Comparison of ENCODE assay signal across 26 cellular contexts in genomic region chr4:110142461-110142860, GRCh38. TPM values are rescaled to one million over a fixed set of nuclear protein-coding genes. Genes with fewer than 3 reads are reported as not detected.
DNase-seq lines count a peak whose midpoint lies in the region; ATAC-seq, FAIRE-seq and TF ChIP-seq lines count a peak whose summit lies in the region.
"Had no signal": no experiment of that assay in that cellular context is flagged by ENCODE, and none has a peak within 500 bp of the region (broad histone marks: within the 10 kb centered on the region; RNA-seq: fewer than 3 reads in every experiment).

No MANE protein-coding gene starts in this region.

- POLR2A ChIA-PET in GM12878 (lab: Charles Lee) = no interaction called here

- TF ChIP-seq POLR2A in GM12878 (IDR thresholded peaks at IDR 0.05; ENCODE audit: low read depth, low read length) = no peak

- CTCF ChIA-PET in GM12878 (lab: Yijun Ruan, JAX) = no interaction called here

- intact Hi-C loops in GM12878 (cut with micrococcal nuclease; ENCODE audit: unreplicated experiment) (no loop called here), left colon (cut with DNase I, micrococcal nuclease) (no loop called here)

- no peak for FAIRE-seq in GM12878 (lab: Jason Lieb, UNC)
- FAIRE-seq in small intestine (lab: Jason Lieb, UNC) = no peak
- FAIRE-seq: A549, D721Med, GM12891, GM19239, H1 had no signal

- no peak overlapping the region for H2AFZ ChIP-seq in GM12878 (ENCODE audit: control insufficient read depth, low read depth, low read length)
- H2AFZ ChIP-seq: GM23248 had no signal

- no peaks in the 10 kb centered on the region for H3K79me2 ChIP-seq in GM12878 (ENCODE audit: control insufficient read depth, insufficient read depth, low read length)

- in situ Hi-C loops in GM12878 (cut with MboI) = no loop called here

- H3K27me3 ChIP-seq in GM12878 (replicated peaks in 1 of 2; ENCODE audit: control insufficient read depth in 2 of 2, insufficient read depth in 2 of 2, low read length in 1 of 2) = no peaks in the 10 kb centered on the region
- H3K27me3 ChIP-seq in small intestine (ENCODE audit: control insufficient read depth in 2 of 2, insufficient read depth in 2 of 2, low read length in 2 of 2) = no peaks in the 10 kb centered on the region
- H3K27me3 ChIP-seq: BE2C; BLaER1 treated with 17β-estradiol and CSF1 and Interleukin-3, amounts not matched to agents 10 nM and 100 nM had no signal

- ATAC-seq in GM12878 (no peak), left colon (peak; percentile 92)
- ATAC-seq: A549 had no signal

- RAD21 ChIA-PET in GM12878 (lab: Charles Lee; ENCODE audit: unreplicated experiment) = interaction anchor here (0.6 kb wide), 1 partner anchor 148 kb away, joined by 3 read pairs; no protein-coding TSS in a partner anchor

- SMC1A ChIA-PET in GM12878 (lab: Charles Lee; ENCODE audit: uncharacterized antibody, unreplicated experiment) = no interaction called here

- no peak for TF ChIP-seq EP300 in GM12878 (IDR thresholded peaks at IDR 0.05; ENCODE audit: borderline replicate concordance in 1 of 2, control insufficient read depth in 1 of 2, low read depth in 2 of 2, low read length in 2 of 2)

- H4K20me1 ChIP-seq in GM12878 (ENCODE audit: control insufficient read depth, insufficient read depth) = no peaks in the 10 kb centered on the region
- H4K20me1 ChIP-seq: BLaER1 treated with 17β-estradiol and CSF1 and Interleukin-3, amounts not matched to agents 10 nM and 100 nM had no signal

- no peak overlapping the region for H3K4me2 ChIP-seq in GM12878 (ENCODE audit: control insufficient read depth, insufficient read depth)
- H3K4me2 ChIP-seq: A549; BLaER1 treated with 17β-estradiol and CSF1 and Interleukin-3, amounts not matched to agents 10 nM and 100 nM had no signal

- H3K36me3 ChIP-seq in GM12878 (ENCODE audit: control insufficient read depth in 2 of 2, insufficient read depth in 2 of 2, low read length in 1 of 2) (0 out of 4 replicates have a peak, but pooled peaks cover 0 to 2% of the 10 kb centered on the region in 2 experiments), small intestine (ENCODE audit: control insufficient read depth in 2 of 2, insufficient read depth in 2 of 2, low read length in 2 of 2) (no peaks in the 10 kb centered on the region)
- H3K36me3 ChIP-seq: BE2C had no signal

- H3K27ac ChIP-seq in GM12878 (ENCODE audit: control insufficient read depth, insufficient read depth) (no peak overlapping the region), small intestine (ENCODE audit: low read depth in 1 of 2, low read length in 1 of 2) (no peak overlapping the region)
- H3K27ac ChIP-seq: A549; BLaER1 treated with 17β-estradiol and CSF1 and Interleukin-3, amounts not matched to agents 10 nM and 100 nM; GM23248 had no signal

- H3K4me3 ChIP-seq in GM12878 (no peak overlapping the region), small intestine (ENCODE audit: low read depth in 1 of 2, low read length in 2 of 2) (no peak overlapping the region)
- H3K4me3 ChIP-seq: A549; BLaER1 treated with 17β-estradiol and CSF1 and Interleukin-3, amounts not matched to agents 10 nM and 100 nM; GM23248 had no signal

- H3K4me1 ChIP-seq in GM12878 (ENCODE audit: control insufficient read depth, insufficient read depth, low read length) = no peaks in the 10 kb centered on the region
- no peaks in the 10 kb centered on the region for H3K4me1 ChIP-seq in small intestine (ENCODE audit: control insufficient read depth in 2 of 2, insufficient read depth in 1 of 2, low read depth in 1 of 2, low read length in 1 of 2)
- H3K4me1 ChIP-seq: A549, BE2C had no signal

- DNase-seq in NCI-H69 (lab: John Stamatoyannopoulos, UW) (peak; percentile 5), GM12878 (ENCODE audit: low read depth, low spot score) (no peak), left colon (no peak), small intestine (peak; percentile 44), NAMALWA (ENCODE audit: low spot score) (no peak)
- DNase-seq in stimulated activated naive CD4-positive, alpha-beta T cell (lab: John Stamatoyannopoulos, UW) = no peak
- no peak for DNase-seq in activated T-cell treated with anti-CD3 and anti-CD28 coated beads, Interleukin-2, amount 50 U/mL, for 1 hour
- DNase-seq: 8988T; ACHN; AML-193; BE2C; CD4-positive, alpha-beta T cell; CD8-positive, alpha-beta memory T cell; DMS 273 treated with DMSO at 0.1 percent for 48 hours; DMS79; EL; GDM1; GM23248; H7; HCEC 1CT had no signal

- TF ChIP-seq CTCF in GM12878 (IDR thresholded peaks at IDR 0.05 in 2 of 3, conservative IDR thresholded peaks at IDR 0.05 in 1 of 3; ENCODE audit: control insufficient read depth in 2 of 3, extremely low read depth in 1 of 3, insufficient read depth in 1 of 3, low read depth in 3 of 3, low read length in 3 of 3) = no peak

- H3K9ac ChIP-seq in GM12878 (ENCODE audit: control insufficient read depth, insufficient read depth, low read length) = no peak overlapping the region
- H3K9ac ChIP-seq: BLaER1 treated with 17β-estradiol and CSF1 and Interleukin-3, amounts not matched to agents 10 nM and 100 nM; GM23248 had no signal

- no peak for TF ChIP-seq RAD21 in GM12878 (IDR thresholded peaks at IDR 0.05; ENCODE audit: insufficient read depth, low read depth, low read length)

- BruUV-seq in GM12878 (replicated peaks; lab: Mats Ljungman, UMichigan) = TSS peak; percentile 50

- H3K9me3 ChIP-seq in GM12878 (replicated peaks; ENCODE audit: control insufficient read depth, insufficient read depth, low read length) = no peaks in the 10 kb centered on the region; the same call in 2 of the 3 replicates
- H3K9me3 ChIP-seq in small intestine (ENCODE audit: control insufficient read depth, low read depth) = no peaks in the 10 kb centered on the region
- H3K9me3 ChIP-seq: A549, BE2C had no signal

TF ChIP-seq in GM12878, 131 proteins besides CTCF, POLR2A, EP300 and RAD21 (continues in another document):
- TF ChIP-seq HDGF (IDR thresholded peaks at IDR 0.05) (no peak), MEF2A (IDR thresholded peaks at IDR 0.05; ENCODE audit: insufficient read depth, low read depth, low read length) (no peak), POU2F2 (IDR thresholded peaks at IDR 0.05; ENCODE audit: borderline replicate concordance, low read depth, low read length) (no peak), CBFB (IDR thresholded peaks at IDR 0.05; ENCODE audit: low read depth) (no peak), ASH2L (IDR thresholded peaks at IDR 0.05; ENCODE audit: borderline replicate concordance, low read depth) (no peak), PKNOX1 (IDR thresholded peaks at IDR 0.05) (no peak), ATF3 (IDR thresholded peaks at IDR 0.05; ENCODE audit: borderline replicate concordance, extremely low read depth, low read depth, low read length) (no peak), JUND (IDR thresholded peaks at IDR 0.05; ENCODE audit: low read depth, low read length) (no peak), BCLAF1 (IDR thresholded peaks at IDR 0.05) (no peak)

RNA-seq across cellular contexts. Expression of gene ELOVL6, which starts 56.0 kb away (rescaled TPM):
- 35.4 and 37.7 TPM in 2 replicates for total RNA-seq in GM12878 (2013; cell fraction: nucleolus; rRNA removed)
- total RNA-seq in GM12878 (2014; rRNA removed) = 3.9 and 5.6 TPM in 2 replicates
- total RNA-seq in GM12878 (2014; rRNA removed; fragmentation: Illumina TruSeq; extraction: Trizol) = 7.7 and 8.7 TPM in 2 replicates
- 9.4 and 13.7 TPM in 2 replicates for total RNA-seq in GM12878 (2021)
- polyA plus RNA-seq in GM12878 (2011; ENCODE audit: low read depth) = 3.8 TPM
- 33.5 and 34.6 TPM in 2 replicates for polyA plus RNA-seq in GM12878 (2011; rRNA removed)
- 12.1 and 12.4 TPM in 2 replicates for polyA plus RNA-seq in GM12878 (2011; cell fraction: cytosol; rRNA removed)
- 10.1 and 11.9 TPM in 2 replicates for polyA plus RNA-seq in GM12878 (2011; cell fraction: nucleus; rRNA removed)
- polyA plus RNA-seq in GM12878 (2012) = 7.9 and 10.6 TPM in 2 replicates
- 11.8 and 15.0 TPM in 2 replicates for polyA plus RNA-seq in GM12878 (2014; fragmentation: Illumina TruSeq; extraction: Trizol)
- 1 to 10 TPM; 6.3 to 8.5 TPM for polyA plus RNA-seq in GM12878 (2014; fragmentation: Nextera tagmentation; extraction: Ambion mirVana)
- 8.0 and 9.1 TPM in 2 replicates for polyA plus RNA-seq in GM12878 (2014; rRNA removed)
- 1 to 10 TPM; 6.0 to 6.8 TPM for polyA plus RNA-seq in GM12878 (2016; fragmentation: Nextera tagmentation; extraction: Ambion mirVana)
- 21.8 and 25.9 TPM in 2 replicates for polyA minus RNA-seq in GM12878 (2011; rRNA and poly(A)+ RNA removed)
- 5.1 and 5.5 TPM in 2 replicates for polyA minus RNA-seq in GM12878 (2011; cell fraction: cytosol; rRNA and poly(A)+ RNA removed)
- 4.7 and 14.1 TPM in 2 replicates for polyA minus RNA-seq in GM12878 (2011; cell fraction: nucleus; rRNA and poly(A)+ RNA removed)
- 10 to 100 TPM; 35.4 to 96.0 TPM for total RNA-seq in left colon
- 10 to 100 TPM in 1 of 3 donors, 1 to 10 TPM in 2; 2.7 to 19.1 (median 2.9) TPM for polyA plus RNA-seq in small intestine

Comparison
In these comparisons a context has a peak if more than half of its experiments do, and no peak if none do; other contexts are left out.
1. DNase-seq: peak in NCI-H69 (single experiment) and small intestine (single experiment); none in GM12878 (single experiment), left colon (0 of 2), NAMALWA (single experiment), stimulated activated naive CD4-positive, alpha-beta T cell (0 of 6) and activated T-cell treated with anti-CD3 and anti-CD28 coated beads, Interleukin-2, amount 50 U/mL, for 1 hour (single experiment).